In the genomic region with DNA sequence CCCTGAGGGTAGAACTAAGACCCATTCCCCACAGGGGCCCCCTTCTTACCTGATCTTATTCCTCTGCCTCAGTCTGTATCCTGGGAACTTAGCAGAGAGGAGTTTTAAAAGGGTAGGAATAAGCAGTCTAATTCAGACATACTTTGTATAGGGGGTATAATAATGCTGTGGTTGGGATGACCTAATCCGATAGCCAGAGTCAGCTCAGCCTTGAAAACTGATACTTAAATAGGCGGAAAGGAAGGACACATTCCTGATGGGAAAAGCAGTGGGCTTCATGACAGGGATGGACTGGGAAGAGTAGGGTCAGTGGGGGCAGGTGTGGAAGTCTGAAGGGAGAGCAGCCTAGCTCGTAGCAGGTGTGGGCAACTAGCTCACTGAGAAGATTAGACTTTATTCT, we compare ENCODE assay signal across 1 cellular context.
TF ChIP-seq lines count a peak whose summit lies in the region.

No MANE protein-coding gene starts in this region.

TF ChIP-seq in WTC11, 78 proteins besides CTCF, POLR2A, EP300 and RAD21 (continued from another document):
- TF ChIP-seq IRF2 (CRISPR knock-in tag; IDR thresholded peaks at IDR 0.05; ENCODE audit: borderline replicate concordance, low read depth), result no peak
- TF ChIP-seq, protein P1, sequence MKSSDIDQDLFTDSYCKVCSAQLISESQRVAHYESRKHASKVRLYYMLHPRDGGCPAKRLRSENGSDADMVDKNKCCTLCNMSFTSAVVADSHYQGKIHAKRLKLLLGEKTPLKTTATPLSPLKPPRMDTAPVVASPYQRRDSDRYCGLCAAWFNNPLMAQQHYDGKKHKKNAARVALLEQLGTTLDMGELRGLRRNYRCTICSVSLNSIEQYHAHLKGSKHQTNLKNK (CRISPR knock-in tag; IDR thresholded peaks at IDR 0.05), result no peak
- no peak for TF ChIP-seq GRHL2 (CRISPR knock-in tag; IDR thresholded peaks at IDR 0.05; ENCODE audit: insufficient replicate concordance, severe bottlenecking)
- TF ChIP-seq SP1 (CRISPR knock-in tag; conservative IDR thresholded peaks at IDR 0.05), result no peak
- TF ChIP-seq, protein P2, sequence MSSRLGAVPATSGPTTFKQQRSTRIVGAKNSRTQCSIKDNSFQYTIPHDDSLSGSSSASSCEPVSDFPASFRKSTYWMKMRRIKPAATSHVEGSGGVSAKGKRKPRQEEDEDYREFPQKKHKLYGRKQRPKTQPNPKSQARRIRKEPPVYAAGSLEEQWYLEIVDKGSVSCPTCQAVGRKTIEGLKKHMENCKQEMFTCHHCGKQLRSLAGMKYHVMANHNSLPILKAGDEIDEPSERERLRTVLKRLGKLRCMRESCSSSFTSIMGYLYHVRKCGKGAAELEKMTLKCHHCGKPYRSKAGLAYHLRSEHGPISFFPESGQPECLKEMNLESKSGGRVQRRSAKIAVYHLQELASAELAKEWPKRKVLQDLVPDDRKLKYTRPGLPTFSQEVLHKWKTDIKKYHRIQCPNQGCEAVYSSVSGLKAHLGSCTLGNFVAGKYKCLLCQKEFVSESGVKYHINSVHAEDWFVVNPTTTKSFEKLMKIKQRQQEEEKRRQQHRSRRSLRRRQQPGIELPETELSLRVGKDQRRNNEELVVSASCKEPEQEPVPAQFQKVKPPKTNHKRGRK (CRISPR knock-in tag; IDR thresholded peaks at IDR 0.05; ENCODE audit: borderline replicate concordance), result no peak
- TF ChIP-seq NFE2L1 (CRISPR knock-in tag; IDR thresholded peaks at IDR 0.05), result no peak
- no peak for TF ChIP-seq FOXP1 (CRISPR knock-in tag; IDR thresholded peaks at IDR 0.05; ENCODE audit: borderline replicate concordance)
- TF ChIP-seq, protein P3, sequence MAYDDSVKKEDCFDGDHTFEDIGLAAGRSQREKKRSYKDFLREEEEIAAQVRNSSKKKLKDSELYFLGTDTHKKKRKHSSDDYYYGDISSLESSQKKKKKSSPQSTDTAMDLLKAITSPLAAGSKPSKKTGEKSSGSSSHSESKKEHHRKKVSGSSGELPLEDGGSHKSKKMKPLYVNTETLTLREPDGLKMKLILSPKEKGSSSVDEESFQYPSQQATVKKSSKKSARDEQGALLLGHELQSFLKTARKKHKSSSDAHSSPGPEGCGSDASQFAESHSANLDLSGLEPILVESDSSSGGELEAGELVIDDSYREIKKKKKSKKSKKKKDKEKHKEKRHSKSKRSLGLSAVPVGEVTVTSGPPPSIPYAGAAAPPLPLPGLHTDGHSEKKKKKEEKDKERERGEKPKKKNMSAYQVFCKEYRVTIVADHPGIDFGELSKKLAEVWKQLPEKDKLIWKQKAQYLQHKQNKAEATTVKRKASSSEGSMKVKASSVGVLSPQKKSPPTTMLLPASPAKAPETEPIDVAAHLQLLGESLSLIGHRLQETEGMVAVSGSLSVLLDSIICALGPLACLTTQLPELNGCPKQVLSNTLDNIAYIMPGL (CRISPR knock-in tag; IDR thresholded peaks at IDR 0.05), result no peak
- no peak for TF ChIP-seq ZNF232 (CRISPR knock-in tag; IDR thresholded peaks at IDR 0.05)
- no peak for TF ChIP-seq ZNF219 (CRISPR knock-in tag; IDR thresholded peaks at IDR 0.05; ENCODE audit: borderline replicate concordance)
